23 cellular contexts compared by ENCODE assay signal in the genomic region with DNA sequence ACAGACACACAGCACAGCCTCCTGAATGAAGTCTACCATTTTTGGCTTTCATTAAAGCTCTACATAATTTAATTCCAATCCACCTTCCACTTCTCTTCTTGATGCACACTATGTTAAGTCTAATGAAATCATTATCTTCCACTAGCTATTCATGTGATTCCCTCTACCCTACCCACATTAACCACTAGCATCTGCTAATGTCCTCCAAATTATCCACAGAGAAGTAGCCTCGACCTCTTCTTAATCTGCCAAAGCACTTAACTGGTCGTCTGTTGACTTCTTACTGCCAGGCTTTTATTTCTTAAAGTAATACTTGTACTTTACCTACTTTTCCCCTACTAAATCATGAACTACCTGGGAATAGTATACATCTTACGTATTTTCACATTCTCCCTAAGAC.
"Had no signal": no experiment of that assay in that cellular context is flagged by ENCODE, and none has a peak within 500 bp of the region (broad histone marks: within the 10 kb centered on the region; RNA-seq: fewer than 3 reads in every experiment).

No MANE protein-coding gene starts in this region.

- H3K4me1 Mint-ChIP-seq: endodermal cell had no signal

- H3K27ac ChIP-seq: ascending aorta, gastroesophageal sphincter, heart right ventricle, right atrium auricular region, SK-N-MC, upper lobe of left lung had no signal

- H3K27me3 ChIP-seq: ascending aorta, dorsolateral prefrontal cortex, gastroesophageal sphincter, heart right ventricle, right atrium auricular region, upper lobe of left lung had no signal

- H3K36me3 Mint-ChIP-seq: natural killer cell had no signal

- H3K9me3 Mint-ChIP-seq: activated CD8-positive, alpha-beta T cell treated with anti-CD3 and anti-CD28 coated beads for 36 hours; activated T-cell treated with anti-CD3 and anti-CD28 coated beads, Interleukin-2, amount 50 U/mL, for 72 hours; endodermal cell; natural killer cell; stimulated activated naive CD8-positive, alpha-beta T cell treated with anti-CD3 and anti-CD28 coated beads, Interleukin-15, amount 100 ng/mL, for 72 hours had no signal

- DNase-seq: activated CD4-positive, alpha-beta T cell treated with anti-CD3 and anti-CD28 coated beads for 4 hours; activated CD8-positive, alpha-beta T cell treated with anti-CD3 and anti-CD28 coated beads for 36 hours; activated gamma-delta T cell treated with Interleukin-2 at 50 U/mL for 16 hours; activated T-cell treated with anti-CD3 and anti-CD28 coated beads, Interleukin-2, amount 50 U/mL, for 72 hours; dorsolateral prefrontal cortex; endodermal cell; erythroblast; heart right ventricle; islet precursor cell; natural killer cell; nucleus accumbens; posterior cingulate gyrus; stimulated activated CD4-positive, alpha-beta T cell treated with anti-CD3 and anti-CD28 coated beads, Interleukin-4, amount 100 ng/mL, for 4 hours; stimulated activated CD8-positive, alpha-beta memory T cell treated with anti-CD3 and anti-CD28 coated beads, Interleukin-4, amount 100 ng/mL, for 48 hours; stimulated activated naive CD8-positive, alpha-beta T cell treated with anti-CD3 and anti-CD28 coated beads, Interleukin-15, amount 100 ng/mL, for 72 hours; T-helper 17 cell; upper lobe of left lung had no signal

- ATAC-seq: activated CD8-positive, alpha-beta T cell treated with anti-CD3 and anti-CD28 coated beads for 36 hours; activated T-cell treated with anti-CD3 and anti-CD28 coated beads, Interleukin-2, amount 50 U/mL, for 72 hours; gastroesophageal sphincter; heart right ventricle; left lobe of liver; natural killer cell; stimulated activated naive CD8-positive, alpha-beta T cell treated with anti-CD3 and anti-CD28 coated beads, Interleukin-15, amount 100 ng/mL, for 72 hours; T-helper 17 cell had no signal

- H3K4me3 ChIP-seq: ascending aorta, dorsolateral prefrontal cortex, gastroesophageal sphincter, heart right ventricle, right atrium auricular region, SK-N-MC, smooth muscle cell, upper lobe of left lung had no signal

- H3K4me3 Mint-ChIP-seq: activated CD8-positive, alpha-beta T cell treated with anti-CD3 and anti-CD28 coated beads for 36 hours; activated T-cell treated with anti-CD3 and anti-CD28 coated beads, Interleukin-2, amount 50 U/mL, for 72 hours; endodermal cell; natural killer cell; stimulated activated naive CD8-positive, alpha-beta T cell treated with anti-CD3 and anti-CD28 coated beads, Interleukin-15, amount 100 ng/mL, for 72 hours; T-helper 17 cell had no signal

- H3K9me3 ChIP-seq: ascending aorta, gastroesophageal sphincter, heart right ventricle, right atrium auricular region, upper lobe of left lung had no signal

- H3K4me1 ChIP-seq: ascending aorta, gastroesophageal sphincter, right atrium auricular region, upper lobe of left lung had no signal

- H3K27me3 Mint-ChIP-seq: activated CD8-positive, alpha-beta T cell treated with anti-CD3 and anti-CD28 coated beads for 36 hours; stimulated activated naive CD8-positive, alpha-beta T cell treated with anti-CD3 and anti-CD28 coated beads, Interleukin-15, amount 100 ng/mL, for 72 hours; T-helper 17 cell had no signal

- H3K27ac Mint-ChIP-seq: activated CD8-positive, alpha-beta T cell treated with anti-CD3 and anti-CD28 coated beads for 36 hours; endodermal cell had no signal
